27 cellular contexts compared by ENCODE assay signal in genomic region chr12:49041036-49041880, GRCh38. TPM values are rescaled to one million over a fixed set of nuclear protein-coding genes. Genes with fewer than 3 reads are reported as not detected.
"Had no signal": no experiment of that assay in that cellular context is flagged by ENCODE, and none has a peak within 500 bp of the region (broad histone marks: within the 10 kb centered on the region; RNA-seq: fewer than 3 reads in every experiment).

No MANE protein-coding gene starts in this region.

- H3K9me3 ChIP-seq: stomach, testis had no signal

- H3K4me3 Mint-ChIP-seq: activated CD4-positive, alpha-beta T cell treated with anti-CD3 and anti-CD28 coated beads, Interleukin-2, amount 10 ng/mL, durations not matched to agents 24 days and 14 days; activated CD8-positive, alpha-beta T cell treated with anti-CD3 and anti-CD28 coated beads, Interleukin-2, amount 10 ng/mL, durations not matched to agents 7 days and 5 days; activated naive CD4-positive, alpha-beta T cell treated with anti-CD3 and anti-CD28 coated beads, Interleukin-2, amount 10 ng/mL, durations not matched to agents 7 days and 5 days; activated naive CD8-positive, alpha-beta T cell treated with anti-CD3 and anti-CD28 coated beads, Interleukin-2, amount 50 U/mL, for 24 hours; mesothelial cell of epicardium; nephron had no signal

- H3K4me3 ChIP-seq: coronary artery, lung, stomach, testis had no signal

- H3K9me3 Mint-ChIP-seq: activated CD4-positive, alpha-beta T cell treated with anti-CD3 and anti-CD28 coated beads, Interleukin-2, amount 10 ng/mL, durations not matched to agents 24 days and 14 days; activated naive CD4-positive, alpha-beta T cell treated with anti-CD3 and anti-CD28 coated beads, Interleukin-2, amount 10 ng/mL, durations not matched to agents 7 days and 5 days; activated naive CD8-positive, alpha-beta T cell treated with anti-CD3 and anti-CD28 coated beads, Interleukin-2, amount 50 U/mL, for 24 hours; mesothelial cell of epicardium; nephron had no signal

- DNase-seq: activated CD4-positive, alpha-beta T cell treated with anti-CD3 and anti-CD28 coated beads, Interleukin-2, amount 10 ng/mL, durations not matched to agents 24 days and 14 days; activated CD4-positive, CD25-positive, alpha-beta regulatory T cell; activated CD8-positive, alpha-beta T cell treated with anti-CD3 and anti-CD28 coated beads, Interleukin-2, amount 10 ng/mL, durations not matched to agents 7 days and 5 days; activated effector memory CD4-positive, alpha-beta T cell treated with Interleukin-2 at 50 U/mL for 16 hours; activated naive CD4-positive, alpha-beta T cell treated with anti-CD3 and anti-CD28 coated beads, Interleukin-2, amount 10 ng/mL, durations not matched to agents 7 days and 5 days; activated naive CD8-positive, alpha-beta T cell treated with anti-CD3 and anti-CD28 coated beads, Interleukin-2, amount 50 U/mL, for 24 hours; activated T-cell treated with anti-CD3 and anti-CD28 coated beads, Interleukin-2, amount 50 U/mL, for 48 hours; anterior cingulate cortex; brain microvascular endothelial cell; central memory CD4-positive, alpha-beta T cell; occipital lobe; retina; stimulated activated CD4-positive, alpha-beta T cell treated with anti-CD3 and anti-CD28 coated beads, Interleukin-12 subunit alpha, Interleukin-12 subunit beta, amount 100 ng/mL, for 4 hours; stimulated activated CD4-positive, alpha-beta T cell treated with anti-CD3 and anti-CD28 coated beads, Interleukin-1b, Interleukin-23, amount 100 ng/mL, for 48 hours; stimulated activated CD8-positive, alpha-beta memory T cell treated with anti-CD3 and anti-CD28 coated beads, Interleukin-4, amount 100 ng/mL, for 48 hours; stomach; testis had no signal

- FAIRE-seq: endometrium, frontal cortex, keratinocyte had no signal

- H3K27ac ChIP-seq: brain microvascular endothelial cell, coronary artery, stomach, testis had no signal

- H3K4me1 ChIP-seq: stomach, testis had no signal

- H3K4me1 Mint-ChIP-seq: activated CD4-positive, alpha-beta T cell treated with anti-CD3 and anti-CD28 coated beads, Interleukin-2, amount 10 ng/mL, durations not matched to agents 24 days and 14 days; mesothelial cell of epicardium; nephron had no signal

- H3K27me3 ChIP-seq: brain microvascular endothelial cell, stomach, testis had no signal

- ATAC-seq: activated CD8-positive, alpha-beta T cell treated with anti-CD3 and anti-CD28 coated beads, Interleukin-2, amount 10 ng/mL, durations not matched to agents 7 days and 5 days; activated naive CD8-positive, alpha-beta T cell treated with anti-CD3 and anti-CD28 coated beads, Interleukin-2, amount 50 U/mL, for 24 hours; left lobe of liver had no signal

- H3K27me3 Mint-ChIP-seq: activated CD4-positive, alpha-beta T cell treated with anti-CD3 and anti-CD28 coated beads, Interleukin-2, amount 10 ng/mL, durations not matched to agents 24 days and 14 days; activated naive CD4-positive, alpha-beta T cell treated with anti-CD3 and anti-CD28 coated beads, Interleukin-2, amount 10 ng/mL, durations not matched to agents 7 days and 5 days; activated naive CD8-positive, alpha-beta T cell treated with anti-CD3 and anti-CD28 coated beads, Interleukin-2, amount 50 U/mL, for 24 hours had no signal

RNA-seq across cellular contexts. Expression of gene RHEBL1, which starts 28.5 kb away (rescaled TPM):
- total RNA-seq: stomach, urinary bladder had no signal

RNA-seq across cellular contexts. Expression of gene DDN, which starts 42.1 kb away (rescaled TPM):
- total RNA-seq: left lobe of liver, posterior vena cava had no signal
- polyA plus RNA-seq: urinary bladder had no signal

RNA-seq across cellular contexts. Expression of gene DHH, which starts 53.3 kb away (rescaled TPM):
- total RNA-seq: left lobe of liver had no signal
- polyA plus RNA-seq: keratinocyte had no signal
